ENCODE assay signal across 8 cellular contexts in genomic region chr10:75521194-75521829, GRCh38.
A peak's percentile ranks its signal among the peaks of the same experiment; 100 is the strongest.
DNase-seq lines count a peak whose midpoint lies in the region; ATAC-seq and TF ChIP-seq lines count a peak whose summit lies in the region.
"Not testable (repeated sequence)": the region's sequence is repeated elsewhere in the genome, so short reads cannot be mapped to it uniquely, and the experiment has no call there.

No MANE protein-coding gene starts in this region.

- H3K4me2 ChIP-seq in GM23338 (peak overlapping the region; percentile 66), neural progenitor cell (peak overlapping the region; percentile 66)

- H2AFZ ChIP-seq in GM23338 (peak overlapping the region; percentile 80), neural progenitor cell (replicated peaks) (peak overlapping the region; percentile 95)

- not testable (repeated sequence) for TF ChIP-seq EP300 in upper lobe of left lung (IDR thresholded peaks at IDR 0.05)

- intact Hi-C loops in right lobe of liver (cut with DNase I): not testable (repeated sequence)

- not testable (repeated sequence) for H3K9me3 Mint-ChIP-seq in GM23338, endodermal cell
- H3K9me3 Mint-ChIP-seq in neural progenitor cell: peaks cover 15% of the 10 kb centered on the region

- H4K20me1 ChIP-seq in GM23338 (replicated peaks; ENCODE audit: insufficient read depth); neural progenitor cell (ENCODE audit: low read depth): not testable (repeated sequence)

- TF ChIP-seq CTCF in GM23338 (conservative IDR thresholded peaks at IDR 0.05; ENCODE audit: low read depth in 2 of 2); endodermal cell (conservative IDR thresholded peaks at IDR 0.05); right lobe of liver (IDR thresholded peaks at IDR 0.05); neural progenitor cell (IDR thresholded peaks at IDR 0.05); upper lobe of left lung (IDR thresholded peaks at IDR 0.05): not testable (repeated sequence)

- H3K4me3 ChIP-seq in GM23338 (peak overlapping the region; percentile 47), HUES64 (ENCODE audit: low read length) (peak overlapping the region; percentile 41), endodermal cell (ENCODE audit: low read length) (peak overlapping the region; percentile 58), iPS-18c (ENCODE audit: insufficient read depth, low read depth, low read length) (peak overlapping the region; percentile 41; the same call in 1 of the 2 replicates), right lobe of liver (peak overlapping the region in 1 of 3 donors; percentile 33)
- not testable (repeated sequence) for H3K4me3 ChIP-seq in neural progenitor cell, upper lobe of left lung

- H3K27me3 ChIP-seq in GM23338 (ENCODE audit: insufficient read depth); endodermal cell (ENCODE audit: control insufficient read depth, insufficient read depth, low read length, poor library complexity, severe bottlenecking); right lobe of liver; neural progenitor cell; upper lobe of left lung: not testable (repeated sequence)
- peaks cover 15% of the 10 kb centered on the region for H3K27me3 ChIP-seq in HUES64 (ENCODE audit: insufficient read depth, low read length)

- H3K9ac ChIP-seq in HUES64 (ENCODE audit: low read depth, low read length); endodermal cell (ENCODE audit: extremely low read depth, low read length, poor library complexity, severe bottlenecking); neural progenitor cell: not testable (repeated sequence)

- not testable (repeated sequence) for H3K36me3 Mint-ChIP-seq in GM23338 (ENCODE audit: low read depth); endodermal cell (ENCODE audit: low read depth); neural progenitor cell

- not testable (repeated sequence) for H3K27ac Mint-ChIP-seq in GM23338, endodermal cell, neural progenitor cell

- H3K27ac ChIP-seq in GM23338 (ENCODE audit: low read depth); HUES64 (ENCODE audit: low read depth, low read length); endodermal cell (ENCODE audit: low read depth, low read length); neural progenitor cell; upper lobe of left lung: not testable (repeated sequence)
- H3K27ac ChIP-seq in right lobe of liver: peak overlapping the region in 2 of 3 donors; percentile 1 to 9

- H3K4me1 ChIP-seq in GM23338 (ENCODE audit: insufficient read depth); HUES64 (ENCODE audit: insufficient read depth, low read length); endodermal cell (ENCODE audit: control insufficient read depth, insufficient read depth, low read length); upper lobe of left lung: not testable (repeated sequence)
- H3K4me1 ChIP-seq in right lobe of liver (peaks cover 0 to 16% (median 0%) of the 10 kb centered on the region in 4 donors), neural progenitor cell (peaks cover 15% of the 10 kb centered on the region)

- H3K36me3 ChIP-seq in GM23338 (ENCODE audit: insufficient read depth); HUES64 (ENCODE audit: insufficient read depth, low read length); endodermal cell (ENCODE audit: control insufficient read depth, insufficient read depth, low read length); right lobe of liver; neural progenitor cell; upper lobe of left lung: not testable (repeated sequence)

- not testable (repeated sequence) for TF ChIP-seq POLR2A in right lobe of liver (IDR thresholded peaks at IDR 0.05); upper lobe of left lung (IDR thresholded peaks at IDR 0.05)

- not testable (repeated sequence) for H3F3A ChIP-seq in GM23338 (replicated peaks; ENCODE audit: low read depth); neural progenitor cell (ENCODE audit: low read depth)

- not testable (repeated sequence) for H3K9me3 ChIP-seq in HUES64 (ENCODE audit: insufficient read depth, low read depth, low read length); endodermal cell (ENCODE audit: control insufficient read depth, low read length); iPS-18c (ENCODE audit: control insufficient read depth, insufficient read depth, low read length); right lobe of liver; neural progenitor cell (ENCODE audit: low read depth); upper lobe of left lung

- ATAC-seq in GM23338: peak; percentile 60
- peak in 2 of 4 donors; percentile 52 to 54 for ATAC-seq in right lobe of liver
- not testable (repeated sequence) for ATAC-seq in upper lobe of left lung (ENCODE audit: low FRiP score in 2 of 2)

- not testable (repeated sequence) for H3K79me2 ChIP-seq in GM23338 (replicated peaks; ENCODE audit: insufficient read depth); neural progenitor cell (ENCODE audit: low read depth)

- not testable (repeated sequence) for H3K27me3 Mint-ChIP-seq in GM23338 (ENCODE audit: insufficient read depth, low read depth, poor library complexity)
- peaks cover 58% of the 10 kb centered on the region for H3K27me3 Mint-ChIP-seq in endodermal cell (ENCODE audit: insufficient read depth)
- H3K27me3 Mint-ChIP-seq in neural progenitor cell (ENCODE audit: insufficient read depth, low read depth): peaks cover 14% of the 10 kb centered on the region

- H3K9me2 ChIP-seq in GM23338 (ENCODE audit: insufficient read depth): not testable (repeated sequence)

- not testable (repeated sequence) for H3K4me1 Mint-ChIP-seq in GM23338, endodermal cell, neural progenitor cell

- DNase-seq in GM23338 (ENCODE audit: low spot score) (peak; percentile 51), NCI-H774 (lab: John Stamatoyannopoulos, UW) (peak; percentile 50), endodermal cell (peak; percentile 80), right lobe of liver (peak; percentile 54 to 79 (median 58)), neural progenitor cell (ENCODE audit: low spot score) (peak; percentile 54), upper lobe of left lung (peak; percentile 40 to 55)

- peak overlapping the region; percentile 47; the same call in 2 of the 3 replicates for H3K4me3 Mint-ChIP-seq in GM23338
- H3K4me3 Mint-ChIP-seq in endodermal cell: peak overlapping the region; percentile 53
- not testable (repeated sequence) for H3K4me3 Mint-ChIP-seq in neural progenitor cell

- 22% methylated on average over 16 of the region's 16 CpGs for WGBS in HUES64
- 13 to 34% methylated on average over 3 to 16 of the region's 16 CpGs for WGBS in endodermal cell (ENCODE audit: insufficient coverage in 1 of 2, insufficient read length in 1 of 2), 2 experiments
- WGBS in right lobe of liver (ENCODE audit: insufficient coverage, low coverage, low lambda C conversion rate, missing lambda C conversion rate): 20% methylated on average over 1 of the region's 16 CpGs
- 66 to 75% methylated on average over 6 to 16 of the region's 16 CpGs for WGBS in upper lobe of left lung, 2 donors
